ENCODE assay signal across 29 cellular contexts in genomic region chr2:55027226-55027625, GRCh38.
"Had no signal": no experiment of that assay in that cellular context is flagged by ENCODE, and none has a peak within 500 bp of the region (broad histone marks: within the 10 kb centered on the region; RNA-seq: fewer than 3 reads in every experiment).

No MANE protein-coding gene starts in this region.

- H3K36me3 Mint-ChIP-seq: natural killer cell treated with Interleukin-12 subunit alpha and Interleukin-12 subunit beta and Interleukin-15 and Interleukin-18, amount 100 ng/mL, for 72 hours had no signal

- DNase-seq: activated CD4-positive, alpha-beta memory T cell treated with anti-CD3 and anti-CD28 coated beads for 36 hours; activated CD4-positive, alpha-beta T cell treated with anti-CD3 and anti-CD28 coated beads, Interleukin-2, amount 10 ng/mL, durations not matched to agents 24 days and 14 days; activated CD4-positive, CD25-positive, alpha-beta regulatory T cell treated with anti-CD3 and anti-CD28 coated beads, Interleukin-2, amount 50 U/mL, for 72 hours; activated CD8-positive, alpha-beta memory T cell treated with anti-CD3 and anti-CD28 coated beads, Interleukin-2, amount 50 U/mL, for 4 hours; activated effector memory CD4-positive, alpha-beta T cell treated with anti-CD3 and anti-CD28 coated beads, Interleukin-2, amount 50 U/mL, for 16 hours; activated naive CD4-positive, alpha-beta T cell treated with anti-CD3 and anti-CD28 coated beads for 36 hours; activated naive CD8-positive, alpha-beta T cell treated with anti-CD3 and anti-CD28 coated beads for 36 hours; activated T-cell treated with anti-CD3 and anti-CD28 coated beads, Interleukin-2, amount 50 U/mL, for 1 hour; adrenal gland; caudate nucleus; endodermal cell; foreskin melanocyte; left lung; lower lobe of right lung; mesendoderm; mucosa of descending colon; sigmoid colon; small intestine; stimulated activated CD4-positive, alpha-beta T cell treated with anti-CD3 and anti-CD28 coated beads, Interleukin-2, amount 100 ng/mL, for 24 hours; stimulated activated naive CD4-positive, alpha-beta T cell treated with Interleukin-2 at 50 U/mL for 16 hours; T-helper 2 cell; upper lobe of left lung had no signal

- H3K9me3 ChIP-seq: adrenal gland, ascending aorta, esophagus muscularis mucosa, left lung, lower lobe of right lung, mucosa of descending colon, sigmoid colon, upper lobe of left lung, vagina had no signal

- H3K27me3 Mint-ChIP-seq: activated CD4-positive, alpha-beta memory T cell treated with anti-CD3 and anti-CD28 coated beads for 36 hours; activated CD4-positive, alpha-beta T cell treated with anti-CD3 and anti-CD28 coated beads, Interleukin-2, amount 10 ng/mL, durations not matched to agents 24 days and 14 days; activated naive CD8-positive, alpha-beta T cell treated with anti-CD3 and anti-CD28 coated beads for 36 hours; brain; natural killer cell treated with Interleukin-12 subunit alpha and Interleukin-12 subunit beta and Interleukin-15 and Interleukin-18, amount 100 ng/mL, for 72 hours; progenitor cell of endocrine pancreas had no signal

- H3K4me3 Mint-ChIP-seq: activated CD4-positive, alpha-beta memory T cell treated with anti-CD3 and anti-CD28 coated beads for 36 hours; activated CD4-positive, alpha-beta T cell treated with anti-CD3 and anti-CD28 coated beads, Interleukin-2, amount 10 ng/mL, durations not matched to agents 24 days and 14 days; activated naive CD4-positive, alpha-beta T cell treated with anti-CD3 and anti-CD28 coated beads for 36 hours; activated naive CD8-positive, alpha-beta T cell treated with anti-CD3 and anti-CD28 coated beads for 36 hours; activated T-helper 1 cell treated with anti-CD3 and anti-CD28 coated beads, Interleukin-12 subunit alpha, Interleukin-12 subunit beta, Interleukin-2, Interleukin-4 antibody, amounts not matched to agents 30 ng/mL and 10 ng/mL and 1 ng/mL, durations not matched to agents 14 hours and 24 hours and 36 hours; brain; endodermal cell; natural killer cell treated with Interleukin-12 subunit alpha and Interleukin-12 subunit beta and Interleukin-15 and Interleukin-18, amount 100 ng/mL, for 72 hours had no signal

- ATAC-seq: left lung; lower lobe of right lung; mucosa of descending colon; natural killer cell treated with Interleukin-12 subunit alpha and Interleukin-12 subunit beta and Interleukin-15 and Interleukin-18, amount 100 ng/mL, for 72 hours had no signal

- H3K27me3 ChIP-seq: adrenal gland, ascending aorta, esophagus muscularis mucosa, left lung, sigmoid colon, upper lobe of left lung, vagina had no signal

- H3K4me3 ChIP-seq: adrenal gland, ascending aorta, esophagus muscularis mucosa, left lung, lower lobe of right lung, mucosa of descending colon, sigmoid colon, upper lobe of left lung, vagina had no signal

- H3K36me3 ChIP-seq: adrenal gland, ascending aorta, esophagus muscularis mucosa, left lung, lower lobe of right lung, sigmoid colon, upper lobe of left lung, vagina had no signal

- H3K27ac Mint-ChIP-seq: activated CD4-positive, alpha-beta memory T cell treated with anti-CD3 and anti-CD28 coated beads for 36 hours; activated CD4-positive, alpha-beta T cell treated with anti-CD3 and anti-CD28 coated beads, Interleukin-2, amount 10 ng/mL, durations not matched to agents 24 days and 14 days; activated naive CD4-positive, alpha-beta T cell treated with anti-CD3 and anti-CD28 coated beads for 36 hours; activated naive CD8-positive, alpha-beta T cell treated with anti-CD3 and anti-CD28 coated beads for 36 hours; activated T-helper 1 cell treated with anti-CD3 and anti-CD28 coated beads, Interleukin-12 subunit alpha, Interleukin-12 subunit beta, Interleukin-2, Interleukin-4 antibody, amounts not matched to agents 30 ng/mL and 10 ng/mL and 1 ng/mL, durations not matched to agents 14 hours and 24 hours and 36 hours; brain; endodermal cell; natural killer cell treated with Interleukin-12 subunit alpha and Interleukin-12 subunit beta and Interleukin-15 and Interleukin-18, amount 100 ng/mL, for 72 hours; progenitor cell of endocrine pancreas had no signal

- H3K27ac ChIP-seq: lower lobe of right lung, vagina had no signal

- H3K9me3 Mint-ChIP-seq: activated CD4-positive, alpha-beta memory T cell treated with anti-CD3 and anti-CD28 coated beads for 36 hours; activated CD4-positive, alpha-beta T cell treated with anti-CD3 and anti-CD28 coated beads, Interleukin-2, amount 10 ng/mL, durations not matched to agents 24 days and 14 days; activated naive CD4-positive, alpha-beta T cell treated with anti-CD3 and anti-CD28 coated beads for 36 hours; activated naive CD8-positive, alpha-beta T cell treated with anti-CD3 and anti-CD28 coated beads for 36 hours; activated T-helper 1 cell treated with anti-CD3 and anti-CD28 coated beads, Interleukin-12 subunit alpha, Interleukin-12 subunit beta, Interleukin-2, Interleukin-4 antibody, amounts not matched to agents 30 ng/mL and 10 ng/mL and 1 ng/mL, durations not matched to agents 14 hours and 24 hours and 36 hours; endodermal cell; natural killer cell treated with Interleukin-12 subunit alpha and Interleukin-12 subunit beta and Interleukin-15 and Interleukin-18, amount 100 ng/mL, for 72 hours had no signal
